Comparison of ENCODE assay signal across 8 cellular contexts in the genomic region with DNA sequence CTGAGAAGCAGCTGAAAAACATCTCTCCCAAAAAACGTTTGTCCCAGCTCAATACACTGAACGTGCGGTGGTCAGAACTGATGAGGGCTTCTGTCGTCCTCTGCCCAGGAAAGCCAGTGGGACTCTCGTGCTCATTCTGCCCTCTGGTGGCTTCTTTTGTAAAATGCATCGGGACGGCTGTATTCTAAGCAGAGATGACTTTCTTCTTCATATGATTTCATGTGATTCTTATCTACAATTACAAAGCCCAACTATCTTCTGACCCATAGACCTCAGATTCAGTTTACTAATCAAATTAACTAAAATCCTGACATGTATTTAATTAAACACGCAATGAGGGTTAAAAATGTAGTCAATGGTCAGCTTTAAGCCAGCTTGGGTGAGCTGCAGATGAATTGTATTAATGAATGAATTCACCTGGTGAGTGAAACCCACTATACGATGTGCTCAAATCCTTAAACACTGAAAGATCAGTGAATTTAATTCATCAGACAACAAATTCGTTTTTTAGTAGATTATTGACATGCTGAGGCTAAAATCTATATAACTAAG.
A peak's percentile ranks its signal among the peaks of the same experiment; 100 is the strongest.
DNase-seq lines count a peak whose midpoint lies in the region; ATAC-seq and TF ChIP-seq lines count a peak whose summit lies in the region.

No MANE protein-coding gene starts in this region.

- no peak for TF ChIP-seq POLR2A in ovary (IDR thresholded peaks at IDR 0.05)

- H3K36me3 ChIP-seq in SJSA1 (no peaks in the 10 kb centered on the region), ovary (no peaks in the 10 kb centered on the region)

- ATAC-seq in GM21619 (IDR thresholded peaks at IDR 0.05; ENCODE audit: unreplicated experiment): peak; percentile 90

- no peak for TF ChIP-seq EP300 in ovary (IDR thresholded peaks at IDR 0.05)

- H3K27me3 ChIP-seq in SJSA1 (replicated peaks): peaks cover 17% of the 10 kb centered on the region
- H3K27me3 ChIP-seq in ovary: no peaks in the 10 kb centered on the region

- peaks cover 5% of the 10 kb centered on the region for H3K4me1 Mint-ChIP-seq in activated naive CD4-positive, alpha-beta T cell treated with anti-CD3 and anti-CD28 coated beads for 36 hours (ENCODE audit: low read depth)

- H3K4me3 Mint-ChIP-seq in activated naive CD4-positive, alpha-beta T cell treated with anti-CD3 and anti-CD28 coated beads for 36 hours: no peak overlapping the region

- H3K4me3 ChIP-seq in SJSA1 (no peak overlapping the region), ovary (no peak overlapping the region)

- no peaks in the 10 kb centered on the region for H3K9me3 Mint-ChIP-seq in activated naive CD4-positive, alpha-beta T cell treated with anti-CD3 and anti-CD28 coated beads for 36 hours

- no peaks in the 10 kb centered on the region for H3K4me1 ChIP-seq in SJSA1 (replicated peaks)
- no peaks in the 10 kb centered on the region for H3K4me1 ChIP-seq in ovary (ENCODE audit: insufficient read depth)

- CTCF ChIA-PET in activated naive CD4-positive, alpha-beta T cell treated with anti-CD3 and anti-CD28 coated beads for 36 hours (lab: Charles Lee): interaction anchor here (0.6 to 3.4 kb wide), 36 partner anchors 9 to 1242 kb away, joined by 3 to 20 read pairs (median 4); no protein-coding TSS in a partner anchor

- 1 to 3% (median 2%) methylated on average over 10 of the region's 10 CpGs for WGBS in ovary, 3 donors

- no peak overlapping the region for H3K27ac Mint-ChIP-seq in activated naive CD4-positive, alpha-beta T cell treated with anti-CD3 and anti-CD28 coated beads for 36 hours

- H3K27ac ChIP-seq in SJSA1: no peak overlapping the region
- H3K27ac ChIP-seq in ovary: no peak overlapping the region

- H3K9me3 ChIP-seq in SJSA1 (replicated peaks) (no peaks in the 10 kb centered on the region), ovary (no peaks in the 10 kb centered on the region)

- peak in 2 of 3 donors; percentile 29 to 56 for TF ChIP-seq CTCF in ovary (IDR thresholded peaks at IDR 0.05)

- intact Hi-C loops in activated naive CD4-positive, alpha-beta T cell treated with anti-CD3 and anti-CD28 coated beads for 36 hours (cut with micrococcal nuclease): loop anchor here (1.0 to 5.0 kb wide), 3 partner anchors 83 to 963 kb away; partner anchors contain the start of gene FAM204A
- intact Hi-C loops in ovary (cut with DNase I): no loop called here

- no peaks in the 10 kb centered on the region for H3K36me3 Mint-ChIP-seq in activated naive CD4-positive, alpha-beta T cell treated with anti-CD3 and anti-CD28 coated beads for 36 hours (ENCODE audit: low read depth)

- H3K27me3 Mint-ChIP-seq in activated naive CD4-positive, alpha-beta T cell treated with anti-CD3 and anti-CD28 coated beads for 36 hours (ENCODE audit: low read depth): peaks cover 19% of the 10 kb centered on the region

- DNase-seq in DMS79 treated with DMSO at 0.1 percent for 48 hours (lab: John Stamatoyannopoulos, UW) (peak; percentile 38), LoVo (ENCODE audit: low spot score) (peak; percentile 46), SJSA1 (ENCODE audit: low read depth in 1 of 2, low spot score in 2 of 2) (peak; percentile 45 to 59), germinal center (ENCODE audit: low spot score) (peak; percentile 43), ovary (peak; percentile 13 to 57 (median 52))
- peak; percentile 76 for DNase-seq in activated naive CD4-positive, alpha-beta T cell treated with anti-CD3 and anti-CD28 coated beads for 36 hours
- no peak for DNase-seq in effector CD8-positive, alpha-beta T cell (lab: John Stamatoyannopoulos, UW)
